ENCODE assay signal across 1 cellular context in the genomic region with DNA sequence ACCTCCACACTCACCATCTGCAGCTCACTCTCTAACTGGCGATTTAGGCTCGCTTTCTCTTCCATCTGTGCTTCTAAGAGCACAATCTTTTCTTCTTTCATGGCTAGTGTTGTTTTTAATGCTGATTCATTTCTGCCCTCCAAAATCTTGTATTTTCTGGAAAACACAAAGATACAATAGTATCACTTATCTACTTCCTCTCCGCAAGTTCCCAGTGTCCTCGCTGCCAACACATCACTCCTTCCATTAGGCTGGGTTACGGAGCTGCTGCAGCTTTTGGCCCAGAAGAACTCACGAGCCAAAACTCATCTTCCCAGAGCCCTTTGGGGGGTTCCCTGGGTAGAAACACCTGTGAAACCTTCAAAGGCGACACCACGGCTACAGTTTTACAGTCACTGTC.
TF ChIP-seq lines count a peak whose summit lies in the region.

No MANE protein-coding gene starts in this region.

TF ChIP-seq in endothelial cell of umbilical vein, 7 proteins besides CTCF, POLR2A, EP300 and RAD21:
- TF ChIP-seq JUN (IDR thresholded peaks at IDR 0.05; ENCODE audit: borderline replicate concordance, insufficient read depth, insufficient read length, low read depth) = no peak
- TF ChIP-seq, protein P1, sequence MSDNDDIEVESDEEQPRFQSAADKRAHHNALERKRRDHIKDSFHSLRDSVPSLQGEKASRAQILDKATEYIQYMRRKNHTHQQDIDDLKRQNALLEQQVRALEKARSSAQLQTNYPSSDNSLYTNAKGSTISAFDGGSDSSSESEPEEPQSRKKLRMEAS (IDR thresholded peaks at IDR 0.05; ENCODE audit: insufficient read depth, insufficient read length) = no peak
- no peak for TF ChIP-seq GATA2 (IDR thresholded peaks at IDR 0.05; ENCODE audit: insufficient read depth, insufficient read length, low read depth, low read length)
- no peak for TF ChIP-seq POLR2AphosphoS5 (IDR thresholded peaks at IDR 0.05; ENCODE audit: insufficient read depth, low read depth, low read length)
- no peak for TF ChIP-seq EZH2 (IDR thresholded peaks at IDR 0.05; ENCODE audit: borderline replicate concordance, low read depth, low read length, severe bottlenecking)
- TF ChIP-seq MYC (IDR thresholded peaks at IDR 0.05; ENCODE audit: low read depth, low read length) = no peak
- no peak for TF ChIP-seq FOS (IDR thresholded peaks at IDR 0.05; ENCODE audit: borderline replicate concordance, insufficient read depth, low read length)
